17 cellular contexts compared by ENCODE assay signal in genomic region chr9:18911714-18912342, GRCh38.
DNase-seq lines count a peak whose midpoint lies in the region; FAIRE-seq and TF ChIP-seq lines count a peak whose summit lies in the region.
"Had no signal": no experiment of that assay in that cellular context is flagged by ENCODE, and none has a peak within 500 bp of the region (broad histone marks: within the 10 kb centered on the region; RNA-seq: fewer than 3 reads in every experiment).

No MANE protein-coding gene starts in this region.

- no peak overlapping the region for H3K4ac ChIP-seq in H1 (replicated peaks; ENCODE audit: insufficient read length, low read depth, low read length)
- H3K4ac ChIP-seq in mesendoderm (ENCODE audit: low read depth, low read length), result no peak overlapping the region

- peak overlapping the region; percentile 45 for H2AFZ ChIP-seq in H1 (ENCODE audit: low read length)

- POLR2A ChIA-PET in H1 (lab: Charles Lee; ENCODE audit: partially characterized antibody), result no interaction called here

- peaks cover 3% of the 10 kb centered on the region for H3K27me3 Mint-ChIP-seq in activated naive CD4-positive, alpha-beta T cell treated with anti-CD3 and anti-CD28 coated beads for 36 hours (ENCODE audit: low read depth)

- FAIRE-seq in H1 (lab: Jason Lieb, UNC), result no peak
- FAIRE-seq: G401.6, GM12891, H54 had no signal

- H3K79me1 ChIP-seq in H1 (ENCODE audit: low read depth, low read length) (no peaks in the 10 kb centered on the region), mesendoderm (ENCODE audit: low read length) (no peaks in the 10 kb centered on the region)

- H2BK12ac ChIP-seq in H1 (ENCODE audit: low read depth, low read length), result no peak overlapping the region

- DNase-seq in DMS53 (lab: John Stamatoyannopoulos, UW) (peak; percentile 27), DMS53 treated with DMSO at 0.1 percent for 48 hours (lab: John Stamatoyannopoulos, UW; ENCODE audit: unreplicated experiment) (no peak), H1 (ENCODE audit: low read depth in 1 of 2, low spot score in 2 of 2) (no peak), mesendoderm (peak; percentile 61), glomerular visceral epithelial cell (ENCODE audit: extremely low spot score) (no peak)
- DNase-seq in stimulated activated CD8-positive, alpha-beta memory T cell treated with anti-CD3 and anti-CD28 coated beads, Interleukin-4, amount 100 ng/mL, for 48 hours, result no peak
- no peak for DNase-seq in activated naive CD4-positive, alpha-beta T cell treated with anti-CD3 and anti-CD28 coated beads for 36 hours
- DNase-seq in activated T-cell treated with anti-CD3 and anti-CD28 coated beads, Interleukin-2, amount 50 U/mL, for 1 hour, result no peak
- DNase-seq: KG1, NCI-H1048, NCI-H1694 treated with DMSO at 0.1 percent for 48 hours had no signal

- H2BK5ac ChIP-seq in H1 (ENCODE audit: low read depth, low read length) (no peak overlapping the region), mesendoderm (ENCODE audit: low read length) (no peak overlapping the region)

- intact Hi-C loops in activated naive CD4-positive, alpha-beta T cell treated with anti-CD3 and anti-CD28 coated beads for 36 hours (cut with micrococcal nuclease), result no loop called here

- H3K23ac ChIP-seq in H1 (ENCODE audit: insufficient read length), result no peak overlapping the region
- H3K23ac ChIP-seq in mesendoderm (ENCODE audit: low read length), result no peak overlapping the region

- H3K4me2 ChIP-seq in H1 (ENCODE audit: insufficient read depth in 1 of 2, low read depth in 2 of 2, low read length in 2 of 2) (peak overlapping the region; percentile 6 to 30; a peak in 2 of 4 replicates), mesendoderm (ENCODE audit: low read length) (no peak overlapping the region)

- no peak overlapping the region for H2BK15ac ChIP-seq in H1 (ENCODE audit: low read length)
- no peak overlapping the region for H2BK15ac ChIP-seq in mesendoderm (replicated peaks; ENCODE audit: low read depth)

- no peak overlapping the region for H2BK120ac ChIP-seq in H1 (replicated peaks; ENCODE audit: low read depth, low read length)
- no peak overlapping the region for H2BK120ac ChIP-seq in mesendoderm (ENCODE audit: low read depth, low read length)

- no peak overlapping the region for H4K91ac ChIP-seq in H1 (replicated peaks; ENCODE audit: insufficient read length, low read length)

- WGBS in H1 (ENCODE audit: extremely low coverage in 1 of 2, insufficient coverage in 1 of 2, insufficient read length in 1 of 2, insufficient replicate concordance in 2 of 2, low coverage in 1 of 2, low lambda C conversion rate in 2 of 2, missing lambda C conversion rate in 1 of 2), 2 experiments, result 83% methylated on average over 9 of the region's 9 CpGs; no CpG with 5 or more reads in 1 of the 2 experiments
- no CpG with 5 or more reads among the region's 9 CpGs for WGBS in mesendoderm (ENCODE audit: extremely low coverage, insufficient coverage, low lambda C conversion rate)

- no peak overlapping the region for H3K14ac ChIP-seq in H1 (ENCODE audit: insufficient read length)

- H3K56ac ChIP-seq in H1 (replicated peaks; ENCODE audit: insufficient read length, low read depth, low read length) (no peak overlapping the region), mesendoderm (ENCODE audit: low read length) (no peak overlapping the region)

- H2AK5ac ChIP-seq in H1 (ENCODE audit: low read depth, low read length) (no peak overlapping the region), mesendoderm (ENCODE audit: low read length) (no peak overlapping the region)

- H4K8ac ChIP-seq in H1 (ENCODE audit: extremely low read depth, insufficient read depth, low read length), result no peak overlapping the region
- no peak overlapping the region for H4K8ac ChIP-seq in mesendoderm (ENCODE audit: low read depth, low read length)

- no peak for TF ChIP-seq RAD21 in H1 (IDR thresholded peaks at IDR 0.05 in 1 of 2, conservative IDR thresholded peaks at IDR 0.05 in 1 of 2; ENCODE audit: low read depth in 2 of 2, low read length in 2 of 2)

- H3K9ac ChIP-seq in H1 (replicated peaks in 1 of 4; ENCODE audit: extremely low read depth in 1 of 4, low read depth in 3 of 4, low read length in 3 of 4), result no peak overlapping the region
- no peak overlapping the region for H3K9ac ChIP-seq in mesendoderm (ENCODE audit: low read length)

- no peak overlapping the region for H3K18ac ChIP-seq in H1 (ENCODE audit: extremely low read depth, low read length)
- peak overlapping the region; percentile 6 for H3K18ac ChIP-seq in mesendoderm (ENCODE audit: low read length)

- H3K23me2 ChIP-seq in H1 (ENCODE audit: low read depth, low read length), result no peaks in the 10 kb centered on the region

- H3K9me3 Mint-ChIP-seq in activated naive CD4-positive, alpha-beta T cell treated with anti-CD3 and anti-CD28 coated beads for 36 hours, result no peaks in the 10 kb centered on the region

- CTCF ChIA-PET in H1 (lab: Charles Lee; ENCODE audit: partially characterized antibody), result interaction anchor here (0.9 to 1.7 kb wide), 3 partner anchors 11 to 657 kb away, joined by 3 to 5 read pairs (median 3); no protein-coding TSS in a partner anchor
- CTCF ChIA-PET in activated naive CD4-positive, alpha-beta T cell treated with anti-CD3 and anti-CD28 coated beads for 36 hours (lab: Charles Lee), result no interaction called here

- H4K5ac ChIP-seq in H1 (ENCODE audit: insufficient read length, low read depth, low read length), result no peak overlapping the region
- no peak overlapping the region for H4K5ac ChIP-seq in mesendoderm (ENCODE audit: low read length)

- H3K4me3 Mint-ChIP-seq in activated naive CD4-positive, alpha-beta T cell treated with anti-CD3 and anti-CD28 coated beads for 36 hours, result no peak overlapping the region
- H3K4me3 Mint-ChIP-seq: B cell had no signal

- no peaks in the 10 kb centered on the region; a peak in 1 of 7 replicates for H3K27me3 ChIP-seq in H1 (replicated peaks in 1 of 4; ENCODE audit: control insufficient read depth in 3 of 4, extremely low read depth in 1 of 4, insufficient read depth in 3 of 4, low read length in 3 of 4)
- H3K27me3 ChIP-seq in mesendoderm (ENCODE audit: insufficient read depth, low read length, poor library complexity), result no peaks in the 10 kb centered on the region

- no peaks in the 10 kb centered on the region for H4K20me1 ChIP-seq in H1 (replicated peaks in 1 of 2; ENCODE audit: control insufficient read depth in 1 of 2, insufficient read depth in 2 of 2, low read length in 2 of 2)

- no peaks in the 10 kb centered on the region for H3K4me1 Mint-ChIP-seq in activated naive CD4-positive, alpha-beta T cell treated with anti-CD3 and anti-CD28 coated beads for 36 hours (ENCODE audit: low read depth)
- H3K4me1 Mint-ChIP-seq: B cell had no signal

- H2BK20ac ChIP-seq in H1 (ENCODE audit: low read length), result no peak overlapping the region

- no peak for TF ChIP-seq EP300 in H1 (IDR thresholded peaks at IDR 0.05; ENCODE audit: borderline replicate concordance in 1 of 2, low read depth in 2 of 2, low read length in 2 of 2)

- H3K27ac Mint-ChIP-seq in activated naive CD4-positive, alpha-beta T cell treated with anti-CD3 and anti-CD28 coated beads for 36 hours, result no peak overlapping the region
- H3K27ac Mint-ChIP-seq: B cell had no signal

- H3K4me1 ChIP-seq in H1 (replicated peaks in 1 of 4; ENCODE audit: control insufficient read depth in 3 of 4, insufficient read depth in 4 of 4, low read length in 3 of 4) (peaks cover 3 to 13% (median 8%) of the 10 kb centered on the region in 4 experiments), mesendoderm (ENCODE audit: control insufficient read depth, low read depth, low read length) (peaks cover 8% of the 10 kb centered on the region)

- H3K79me2 ChIP-seq in H1 (ENCODE audit: control insufficient read depth in 1 of 2, insufficient read depth in 2 of 2, low read length in 2 of 2), result no peaks in the 10 kb centered on the region
- no peaks in the 10 kb centered on the region for H3K79me2 ChIP-seq in mesendoderm (ENCODE audit: control insufficient read depth, insufficient read depth, low read length)

- H3K36me3 ChIP-seq in H1 (ENCODE audit: control insufficient read depth in 2 of 4, insufficient read depth in 4 of 4, low read length in 3 of 4), result no peaks in the 10 kb centered on the region
- no peaks in the 10 kb centered on the region for H3K36me3 ChIP-seq in mesendoderm (ENCODE audit: control insufficient read depth, insufficient read depth, low read length)

- no peak for TF ChIP-seq POLR2A in H1 (IDR thresholded peaks at IDR 0.05; ENCODE audit: control extremely low read depth in 1 of 2, low read depth in 2 of 2, low read length in 2 of 2)

- H3K9me3 ChIP-seq in H1 (ENCODE audit: insufficient read depth in 2 of 2, low read depth in 1 of 2, low read length in 1 of 2), result no peaks in the 10 kb centered on the region

- H3K27ac ChIP-seq in H1 (ENCODE audit: low read depth, low read length) (no peak overlapping the region), mesendoderm (ENCODE audit: low read depth, low read length) (peak overlapping the region; percentile 17)
- H3K27ac ChIP-seq: 22Rv1, RWPE1 had no signal

- no peak for TF ChIP-seq CTCF in H1 (IDR thresholded peaks at IDR 0.05; ENCODE audit: control extremely low read depth in 1 of 3, insufficient read depth in 1 of 3, low read depth in 1 of 3, low read length in 3 of 3)

- no peaks in the 10 kb centered on the region for H3K36me3 Mint-ChIP-seq in activated naive CD4-positive, alpha-beta T cell treated with anti-CD3 and anti-CD28 coated beads for 36 hours (ENCODE audit: low read depth)

- H3K4me3 ChIP-seq in H1 (ENCODE audit: extremely low read depth in 1 of 4, insufficient read depth in 2 of 4, low read depth in 3 of 4, low read length in 4 of 4) (no peak overlapping the region), mesendoderm (ENCODE audit: low read length) (no peak overlapping the region)

TF ChIP-seq in H1, 55 proteins besides CTCF, POLR2A, EP300 and RAD21:
- TF ChIP-seq HDAC2 (IDR thresholded peaks at IDR 0.05; ENCODE audit: borderline replicate concordance in 1 of 2, low read depth in 2 of 2, low read length in 2 of 2), result no peak
- no peak for TF ChIP-seq NANOG (IDR thresholded peaks at IDR 0.05; ENCODE audit: insufficient read depth, low read depth, low read length, poor library complexity, severe bottlenecking)
- no peak for TF ChIP-seq HDAC6 (IDR thresholded peaks at IDR 0.05; ENCODE audit: low read depth, low read length)
- peak; percentile 42; the same call in 1 of the 2 replicates for TF ChIP-seq RFX5 (IDR thresholded peaks at IDR 0.05; ENCODE audit: borderline replicate concordance, low read depth, low read length)
- no peak for TF ChIP-seq CTBP2 (IDR thresholded peaks at IDR 0.05; ENCODE audit: borderline replicate concordance, insufficient read depth, insufficient read length, low read length)
- TF ChIP-seq CEBPB (IDR thresholded peaks at IDR 0.05; ENCODE audit: low read depth, low read length), result no peak

Comparison
In these comparisons a context has a peak if more than half of its experiments do, and no peak if none do; other contexts are left out.
1. DNase-seq: peak in DMS53 (single experiment) and mesendoderm (single experiment); none in DMS53 treated with DMSO at 0.1 percent for 48 hours (single experiment), H1 (0 of 2), stimulated activated CD8-positive, alpha-beta memory T cell treated with anti-CD3 and anti-CD28 coated beads, Interleukin-4, amount 100 ng/mL, for 48 hours (single experiment), activated naive CD4-positive, alpha-beta T cell treated with anti-CD3 and anti-CD28 coated beads for 36 hours (single experiment), glomerular visceral epithelial cell (single experiment) and activated T-cell treated with anti-CD3 and anti-CD28 coated beads, Interleukin-2, amount 50 U/mL, for 1 hour (single experiment).